ENCODE assay signal across 1 cellular context in the genomic region with DNA sequence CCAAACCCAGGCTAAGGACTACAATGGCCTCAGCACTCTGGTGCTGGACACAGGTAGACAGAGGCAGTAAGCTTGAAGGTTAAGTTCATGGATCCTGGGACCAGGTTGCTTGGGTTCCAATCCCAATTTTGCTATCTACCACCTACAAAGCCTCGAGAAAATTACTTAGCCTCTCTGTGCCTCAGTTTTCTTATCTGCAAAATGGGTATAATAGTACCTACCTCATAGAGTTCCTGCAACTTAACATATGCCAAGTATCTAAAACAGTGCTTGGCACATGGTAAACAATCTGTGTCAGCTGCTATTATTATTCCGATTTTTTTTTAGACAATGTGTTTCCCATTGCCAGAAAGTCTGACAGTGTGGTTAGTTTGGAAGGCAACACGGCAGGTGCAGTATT.
TF ChIP-seq lines count a peak whose summit lies in the region.

No MANE protein-coding gene starts in this region.

TF ChIP-seq in HepG2, 621 proteins besides CTCF, POLR2A, EP300 and RAD21:
- TF ChIP-seq ZNF33B (CRISPR knock-in tag; IDR thresholded peaks at IDR 0.05) (no peak), ZNF629 (CRISPR knock-in tag; conservative IDR thresholded peaks at IDR 0.05) (peak; percentile 72; the same call in 1 of the 2 replicates)
